Comparison of ENCODE assay signal across 14 cellular contexts in genomic region chr7:40356312-40356711, GRCh38.
DNase-seq lines count a peak whose midpoint lies in the region; ATAC-seq, FAIRE-seq and TF ChIP-seq lines count a peak whose summit lies in the region.
"Had no signal": no experiment of that assay in that cellular context is flagged by ENCODE, and none has a peak within 500 bp of the region (broad histone marks: within the 10 kb centered on the region; RNA-seq: fewer than 3 reads in every experiment).

No MANE protein-coding gene starts in this region.

- DNase-seq in H54 (ENCODE audit: insufficient read length, low spot score) (no peak), adipocyte (ENCODE audit: low read depth) (peak; percentile 22), fibroblast of lung (ENCODE audit: low read depth in 2 of 2) (peak; percentile 11 to 70), smooth muscle cell (lab: John Stamatoyannopoulos, UW; ENCODE audit: unreplicated experiment) (no peak), iPS-NIHi11 (ENCODE audit: low spot score) (no peak), COLO668 (lab: John Stamatoyannopoulos, UW; ENCODE audit: unreplicated experiment) (no peak), RPMI8226 (no peak)
- DNase-seq: CD8-positive, alpha-beta T cell; H9; NCI-H1436; NCI-H345; NCI-H69; NK-92 treated with Interleukin-12 subunit alpha and Interleukin-12 subunit beta, amount 100 ng/mL, for 24 hours had no signal

- no peaks in the 10 kb centered on the region for H3F3A ChIP-seq in smooth muscle cell (ENCODE audit: low read depth)

- peaks cover 27% of the 10 kb centered on the region for H3K4me1 ChIP-seq in adipocyte (ENCODE audit: control insufficient read depth, insufficient read depth, low read length)
- no peaks in the 10 kb centered on the region for H3K4me1 ChIP-seq in fibroblast of lung (ENCODE audit: control insufficient read depth, extremely low read depth, insufficient read depth, low read length)
- no peaks in the 10 kb centered on the region for H3K4me1 ChIP-seq in smooth muscle cell (ENCODE audit: low read depth)

- no peak overlapping the region for H3K9ac ChIP-seq in adipocyte (ENCODE audit: low read length)
- H3K9ac ChIP-seq in fibroblast of lung (ENCODE audit: insufficient read depth, low read length): no peak overlapping the region
- H3K9ac ChIP-seq in smooth muscle cell (ENCODE audit: low read depth): no peak overlapping the region

- 81% methylated on average over 3 of the region's 3 CpGs for WGBS in smooth muscle cell (ENCODE audit: low lambda C conversion rate)

- H3K4me2 ChIP-seq in fibroblast of lung (ENCODE audit: extremely low read depth, insufficient read depth, low read length) (no peak overlapping the region), smooth muscle cell (peak overlapping the region; percentile 32)

- TF ChIP-seq CTCF in fibroblast of lung (conservative IDR thresholded peaks at IDR 0.05 in 1 of 2, IDR thresholded peaks at IDR 0.05 in 1 of 2; ENCODE audit: low read depth in 1 of 2, low read length in 2 of 2): no peak
- no peak for TF ChIP-seq CTCF in smooth muscle cell (IDR thresholded peaks at IDR 0.05; ENCODE audit: borderline replicate concordance, insufficient read depth, poor library complexity, severe bottlenecking)

- H3K79me2 ChIP-seq in fibroblast of lung (ENCODE audit: control insufficient read depth, insufficient read depth, low read length) (no peaks in the 10 kb centered on the region), smooth muscle cell (ENCODE audit: low read depth) (no peaks in the 10 kb centered on the region)

- no peak for TF ChIP-seq POLR2A in H54 (IDR thresholded peaks at IDR 0.05; ENCODE audit: low read depth, low read length)

- H3K4me3 ChIP-seq in adipocyte (ENCODE audit: low read length) (no peak overlapping the region), fibroblast of lung (replicated peaks in 1 of 4; ENCODE audit: control extremely low read depth in 1 of 4, insufficient read depth in 1 of 4, low read depth in 3 of 4, low read length in 4 of 4) (no peak overlapping the region), smooth muscle cell (no peak overlapping the region)

- H3K36me3 ChIP-seq in adipocyte (ENCODE audit: control insufficient read depth, insufficient read depth, low read length, severe bottlenecking) (no peaks in the 10 kb centered on the region), fibroblast of lung (ENCODE audit: control insufficient read depth, insufficient read depth, low read length) (no peaks in the 10 kb centered on the region), smooth muscle cell (ENCODE audit: low read depth) (no peaks in the 10 kb centered on the region)

- no peaks in the 10 kb centered on the region for H4K20me1 ChIP-seq in fibroblast of lung (ENCODE audit: control insufficient read depth, extremely low read depth, insufficient read depth, low read length)
- H4K20me1 ChIP-seq in smooth muscle cell (ENCODE audit: low read depth): no peaks in the 10 kb centered on the region

- H2AFZ ChIP-seq in fibroblast of lung (ENCODE audit: low read length) (no peak overlapping the region), smooth muscle cell (ENCODE audit: low read depth) (no peak overlapping the region)

- H3K27me3 ChIP-seq in adipocyte (replicated peaks; ENCODE audit: control insufficient read depth, insufficient read depth, low read length) (no peaks in the 10 kb centered on the region), fibroblast of lung (ENCODE audit: control insufficient read depth, insufficient read depth, low read length) (no peaks in the 10 kb centered on the region), smooth muscle cell (ENCODE audit: low read depth) (no peaks in the 10 kb centered on the region)

- FAIRE-seq in H54 (lab: Jason Lieb, UNC): peak; percentile 65

- H3K27ac ChIP-seq in fibroblast of lung (ENCODE audit: insufficient read depth, low read length) (no peak overlapping the region), smooth muscle cell (ENCODE audit: low read depth) (peak overlapping the region; percentile 66)

- H3K9me3 ChIP-seq in adipocyte (ENCODE audit: control insufficient read depth, low read length) (no peaks in the 10 kb centered on the region), fibroblast of lung (ENCODE audit: control insufficient read depth, insufficient read depth, low read depth, low read length) (no peaks in the 10 kb centered on the region), smooth muscle cell (replicated peaks; ENCODE audit: low read depth) (no peaks in the 10 kb centered on the region)

- no peak for ATAC-seq in HG02571 (IDR thresholded peaks at IDR 0.05; ENCODE audit: unreplicated experiment)
- ATAC-seq: CD8-positive, alpha-beta T cell had no signal

Comparison
In these comparisons a context has a peak if more than half of its experiments do, and no peak if none do; other contexts are left out.
1. DNase-seq: peak in adipocyte (single experiment) and fibroblast of lung (2 of 2); none in H54 (single experiment), smooth muscle cell (single experiment), iPS-NIHi11 (single experiment), COLO668 (single experiment) and RPMI8226 (single experiment).